11 cellular contexts compared by ENCODE assay signal in the genomic region with DNA sequence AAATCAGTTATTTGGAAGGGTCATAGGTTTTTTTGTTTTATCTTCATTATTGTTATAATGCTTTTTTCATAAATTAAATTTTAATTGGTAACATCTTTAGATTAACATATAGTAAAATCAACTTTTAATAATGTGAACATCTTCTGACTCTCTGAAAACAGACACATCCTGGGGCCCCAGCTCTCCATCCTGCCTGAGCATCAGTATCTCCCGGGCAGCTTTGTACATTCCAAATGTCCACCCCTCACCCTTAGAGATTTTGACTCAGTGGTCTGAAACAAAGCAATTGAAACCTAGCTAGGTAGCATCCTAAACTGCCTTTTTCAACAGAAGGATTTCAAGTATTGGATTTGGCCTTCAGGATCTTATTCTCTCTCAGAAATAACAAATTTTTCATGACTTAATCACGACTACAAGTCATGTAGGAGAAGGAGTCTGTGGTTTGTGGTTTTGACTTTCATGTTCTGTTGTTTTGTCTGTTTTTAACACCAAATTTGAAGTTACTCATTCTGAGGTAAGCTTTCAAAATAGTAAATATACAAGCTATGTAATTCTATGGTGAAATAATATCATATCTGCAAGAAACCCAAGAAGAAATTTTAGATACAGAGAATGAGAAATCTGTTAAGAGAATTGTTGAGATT.
A peak's percentile ranks its signal among the peaks of the same experiment; 100 is the strongest.
DNase-seq lines count a peak whose midpoint lies in the region; ATAC-seq and TF ChIP-seq lines count a peak whose summit lies in the region.
"Had no signal": no experiment of that assay in that cellular context is flagged by ENCODE, and none has a peak within 500 bp of the region (broad histone marks: within the 10 kb centered on the region; RNA-seq: fewer than 3 reads in every experiment).

No MANE protein-coding gene starts in this region.

- peaks cover 2% of the 10 kb centered on the region for H4K20me1 ChIP-seq in mammary epithelial cell (ENCODE audit: insufficient read depth, low read length)

- dilution Hi-C loops in mammary epithelial cell (cut with HindIII; ENCODE audit: low sequenced_read_pairs), result no loop called here

- TF ChIP-seq CTCF in AG09309 (IDR thresholded peaks at IDR 0.05; ENCODE audit: control insufficient read depth, insufficient read depth, low read depth, low read length, missing control alignments) (no peak), mammary epithelial cell (conservative IDR thresholded peaks at IDR 0.05 in 1 of 2, IDR thresholded peaks at IDR 0.05 in 1 of 2; ENCODE audit: extremely low read depth in 1 of 2, insufficient read depth in 1 of 2, low read depth in 1 of 2, low read length in 2 of 2) (no peak), heart left ventricle (IDR thresholded peaks at IDR 0.05) (no peak)

- H3K36me3 Mint-ChIP-seq in activated CD4-positive, alpha-beta memory T cell treated with anti-CD3 and anti-CD28 coated beads, Interleukin-2, amount 10 ng/mL, durations not matched to agents 7 days and 5 days (ENCODE audit: low read depth), result no peaks in the 10 kb centered on the region

- no peak overlapping the region for H3K9ac ChIP-seq in mammary epithelial cell (ENCODE audit: insufficient read depth, low read length)

- POLR2A ChIA-PET in activated CD4-positive, alpha-beta memory T cell treated with anti-CD3 and anti-CD28 coated beads, Interleukin-2, amount 10 ng/mL, durations not matched to agents 7 days and 5 days (lab: Charles Lee), result no interaction called here

- BruUV-seq in mammary epithelial cell (replicated peaks; lab: Mats Ljungman, UMichigan), result no TSS peak

- H3K36me3 ChIP-seq in mammary epithelial cell (ENCODE audit: insufficient read depth, low read length) (no peaks in the 10 kb centered on the region), heart left ventricle (no peaks in the 10 kb centered on the region)

- no peak overlapping the region for H3K27ac Mint-ChIP-seq in activated CD4-positive, alpha-beta memory T cell treated with anti-CD3 and anti-CD28 coated beads, Interleukin-2, amount 10 ng/mL, durations not matched to agents 7 days and 5 days

- DNase-seq in AG09309 (ENCODE audit: low read depth) (peak; percentile 73), mammary epithelial cell (peak; percentile 81), cardiac septum (ENCODE audit: low spot score) (no peak), heart left ventricle (no peak)
- DNase-seq in activated CD4-positive, alpha-beta memory T cell treated with anti-CD3 and anti-CD28 coated beads, Interleukin-2, amount 10 ng/mL, durations not matched to agents 7 days and 5 days, result no peak
- DNase-seq: activated gamma-delta T cell, NCI-H187 had no signal

- no peak overlapping the region for H3K4me2 ChIP-seq in mammary epithelial cell (ENCODE audit: insufficient read depth, low read depth, low read length)

- CTCF ChIA-PET in mammary epithelial cell (lab: Charles Lee; ENCODE audit: low non-redundant PET), result no interaction called here
- CTCF ChIA-PET in activated CD4-positive, alpha-beta memory T cell treated with anti-CD3 and anti-CD28 coated beads, Interleukin-2, amount 10 ng/mL, durations not matched to agents 7 days and 5 days (lab: Charles Lee), result no interaction called here

- 16% methylated on average over 2 of the region's 2 CpGs for whole genome bisulfite sequencing in mammary epithelial cell (ENCODE audit: low coverage, missing lambda C conversion rate)
- 73 to 81% (median 79%) methylated on average over 2 of the region's 2 CpGs for WGBS in heart left ventricle, 4 donors

- H3K4me1 ChIP-seq in mammary epithelial cell (ENCODE audit: insufficient read depth, low read length) (peaks cover 12% of the 10 kb centered on the region), heart left ventricle (peaks cover 0 to 5% (median 0%) of the 10 kb centered on the region in 12 donors)

- intact Hi-C loops in mammary epithelial cell (cut with micrococcal nuclease), result no loop called here
- intact Hi-C loops in cardiac septum (cut with DNase I), result no loop called here
- intact Hi-C loops in heart left ventricle (cut with DNase I), result no loop called here

- H3K79me2 ChIP-seq in mammary epithelial cell (ENCODE audit: insufficient read depth, low read length), result no peaks in the 10 kb centered on the region

- no peak for TF ChIP-seq POLR2A in heart left ventricle (IDR thresholded peaks at IDR 0.05)

- H3K27me3 Mint-ChIP-seq in activated CD4-positive, alpha-beta memory T cell treated with anti-CD3 and anti-CD28 coated beads, Interleukin-2, amount 10 ng/mL, durations not matched to agents 7 days and 5 days, result no peaks in the 10 kb centered on the region

- no peak overlapping the region for H3K27ac ChIP-seq in mammary epithelial cell (ENCODE audit: insufficient read depth, low read depth, low read length)
- no peak overlapping the region for H3K27ac ChIP-seq in heart left ventricle

- ATAC-seq in GM19324 (IDR thresholded peaks at IDR 0.05; ENCODE audit: low FRiP score, unreplicated experiment) (peak; percentile 66), HG03139 (IDR thresholded peaks at IDR 0.05; ENCODE audit: unreplicated experiment) (peak; percentile 68), heart left ventricle (no peak), GM21737 (IDR thresholded peaks at IDR 0.05; ENCODE audit: unreplicated experiment) (no peak)

- H3K27me3 ChIP-seq in mammary epithelial cell (ENCODE audit: insufficient read depth, low read length) (peaks cover 14% of the 10 kb centered on the region), heart left ventricle (no peaks in the 10 kb centered on the region)

- no peak overlapping the region for H3K4me3 Mint-ChIP-seq in activated CD4-positive, alpha-beta memory T cell treated with anti-CD3 and anti-CD28 coated beads, Interleukin-2, amount 10 ng/mL, durations not matched to agents 7 days and 5 days

- in situ Hi-C loops in mammary epithelial cell (cut with MboI; ENCODE audit: low sequenced_read_pairs in 2 of 2), result no loop called here

- peaks cover 5% of the 10 kb centered on the region for H3K9me3 Mint-ChIP-seq in activated CD4-positive, alpha-beta memory T cell treated with anti-CD3 and anti-CD28 coated beads, Interleukin-2, amount 10 ng/mL, durations not matched to agents 7 days and 5 days

- H2AFZ ChIP-seq in mammary epithelial cell (ENCODE audit: low read depth, low read length), result no peak overlapping the region

- H3K9me3 ChIP-seq in mammary epithelial cell (replicated peaks; ENCODE audit: insufficient read depth, low read length) (no peaks in the 10 kb centered on the region), heart left ventricle (peaks cover 0 to 21% (median 0%) of the 10 kb centered on the region in 12 donors)

- H3K4me1 Mint-ChIP-seq in activated CD4-positive, alpha-beta memory T cell treated with anti-CD3 and anti-CD28 coated beads, Interleukin-2, amount 10 ng/mL, durations not matched to agents 7 days and 5 days, result no peaks in the 10 kb centered on the region

- H3K4me3 ChIP-seq in AG09309 (ENCODE audit: control insufficient read depth, low read depth, low read length) (no peak overlapping the region), mammary epithelial cell (replicated peaks in 1 of 3; ENCODE audit: insufficient read depth in 1 of 3, low read depth in 2 of 3, low read length in 3 of 3) (no peak overlapping the region), heart left ventricle (no peak overlapping the region)
- H3K4me3 ChIP-seq: lung had no signal

Comparison
In these comparisons a context has a peak if more than half of its experiments do, and no peak if none do; other contexts are left out.
1. DNase-seq: peak in AG09309 (single experiment) and mammary epithelial cell (single experiment); none in activated CD4-positive, alpha-beta memory T cell treated with anti-CD3 and anti-CD28 coated beads, Interleukin-2, amount 10 ng/mL, durations not matched to agents 7 days and 5 days (single experiment), cardiac septum (single experiment) and heart left ventricle (0 of 5).
2. ATAC-seq: peak in GM19324 (single experiment) and HG03139 (single experiment); none in heart left ventricle (0 of 4) and GM21737 (single experiment).